ENCODE assay signal across 1 cellular context in genomic region chr6:154605207-154605877, GRCh38.
TF ChIP-seq lines count a peak whose summit lies in the region.

No MANE protein-coding gene starts in this region.

TF ChIP-seq in GM12878, 131 proteins besides CTCF, POLR2A, EP300 and RAD21 (continued from another document):
- TF ChIP-seq MLLT1 (IDR thresholded peaks at IDR 0.05) (0 out of 2 replicates have a peak, but pooled peaks have one; percentile 41), SMAD1 (IDR thresholded peaks at IDR 0.05; ENCODE audit: low read depth, partially characterized antibody) (peak; percentile 26), HDAC6 (IDR thresholded peaks at IDR 0.05; ENCODE audit: unreplicated experiment) (no peak), BCL11A (IDR thresholded peaks at IDR 0.05; ENCODE audit: low read depth, low read length) (peak; percentile 77), HDAC2 (IDR thresholded peaks at IDR 0.05) (no peak), POU2F2 (IDR thresholded peaks at IDR 0.05; ENCODE audit: borderline replicate concordance, low read depth, low read length) (peak; percentile 50; the same call in 1 of the 3 replicates), BHLHE40 (IDR thresholded peaks at IDR 0.05; ENCODE audit: borderline replicate concordance in 1 of 2, low read depth in 2 of 2, low read length in 1 of 2) (peak; percentile 30 to 65; a peak in 1 of 4 replicates), SPI1 (IDR thresholded peaks at IDR 0.05; ENCODE audit: borderline replicate concordance, insufficient read depth, low read depth, low read length) (peak; percentile 36; the same call in 1 of the 2 replicates), JUNB (IDR thresholded peaks at IDR 0.05) (peak; percentile 50), IKZF2 (IDR thresholded peaks at IDR 0.05) (peak; percentile 91 to 95), STAT3 (IDR thresholded peaks at IDR 0.05; ENCODE audit: low read depth, low read length) (0 out of 2 replicates have a peak, but pooled peaks have one; percentile 18), CREB1 (IDR thresholded peaks at IDR 0.05; ENCODE audit: low read depth) (peak; percentile 35; the same call in 1 of the 2 replicates), RELB (IDR thresholded peaks at IDR 0.05; ENCODE audit: low read depth) (peak; percentile 85), WRNIP1 (IDR thresholded peaks at IDR 0.05; ENCODE audit: borderline replicate concordance, low read depth, low read length) (no peak), BACH1 (IDR thresholded peaks at IDR 0.05; ENCODE audit: borderline replicate concordance) (peak; percentile 56; the same call in 1 of the 2 replicates), POLR2AphosphoS5 (IDR thresholded peaks at IDR 0.05; ENCODE audit: low read length) (0 out of 2 replicates have a peak, but pooled peaks have one; percentile 37), CREM (IDR thresholded peaks at IDR 0.05; ENCODE audit: low read depth) (peak; percentile 29; the same call in 1 of the 2 replicates), ZNF24 (IDR thresholded peaks at IDR 0.05) (peak; percentile 35; the same call in 1 of the 2 replicates), FOXM1 (IDR thresholded peaks at IDR 0.05; ENCODE audit: low read depth, low read length) (peak; percentile 52; the same call in 1 of the 2 replicates), NFYA (IDR thresholded peaks at IDR 0.05; ENCODE audit: borderline replicate concordance, low read depth, low read length) (no peak), TBL1XR1 (IDR thresholded peaks at IDR 0.05; ENCODE audit: low read depth, low read length) (peak; percentile 36; the same call in 1 of the 2 replicates), JUND (IDR thresholded peaks at IDR 0.05; ENCODE audit: low read depth, low read length) (no peak), TCF3 (IDR thresholded peaks at IDR 0.05; ENCODE audit: borderline replicate concordance, insufficient read depth, low read depth, low read length) (0 out of 2 replicates have a peak, but pooled peaks have one; percentile 1), CBFB (IDR thresholded peaks at IDR 0.05; ENCODE audit: low read depth) (peak; percentile 81), IKZF1 (conservative IDR thresholded peaks at IDR 0.05) (peak; percentile 71), HDGF (IDR thresholded peaks at IDR 0.05) (peak; percentile 44; the same call in 1 of the 2 replicates), ATF2 (IDR thresholded peaks at IDR 0.05; ENCODE audit: low read length) (peak; percentile 88), ZBED1 (IDR thresholded peaks at IDR 0.05; ENCODE audit: borderline replicate concordance) (no peak), CHD2 (IDR thresholded peaks at IDR 0.05; ENCODE audit: borderline replicate concordance, low read depth, low read length) (no peak; the same call in 1 of the 2 replicates), NBN (IDR thresholded peaks at IDR 0.05) (peak; percentile 90), GATAD2B (conservative IDR thresholded peaks at IDR 0.05; ENCODE audit: low read depth) (peak; percentile 40), ASH2L (IDR thresholded peaks at IDR 0.05; ENCODE audit: borderline replicate concordance, low read depth) (no peak), MEF2B (IDR thresholded peaks at IDR 0.05; ENCODE audit: partially characterized antibody, poor library complexity, severe bottlenecking) (peak; percentile 77), BRCA1 (IDR thresholded peaks at IDR 0.05; ENCODE audit: low read depth, low read length) (no peak), MXI1 (IDR thresholded peaks at IDR 0.05; ENCODE audit: low read depth, low read length) (0 out of 2 replicates have a peak, but pooled peaks have one; percentile 32), PAX5 (IDR thresholded peaks at IDR 0.05; ENCODE audit: borderline replicate concordance, low read depth, low read length) (peak; percentile 34; the same call in 1 of the 2 replicates), HSF1 (IDR thresholded peaks at IDR 0.05; ENCODE audit: low read depth, low read length) (no peak), NFIC (IDR thresholded peaks at IDR 0.05; ENCODE audit: low read depth, low read length) (peak; percentile 71), PML (IDR thresholded peaks at IDR 0.05; ENCODE audit: low read length) (0 out of 2 replicates have a peak, but pooled peaks have one; percentile 42), DPF2 (IDR thresholded peaks at IDR 0.05) (peak; percentile 58; the same call in 1 of the 2 replicates), RELA (IDR thresholded peaks at IDR 0.05; ENCODE audit: borderline replicate concordance, partially characterized antibody) (no peak), EED (IDR thresholded peaks at IDR 0.05; ENCODE audit: low read depth) (0 out of 2 replicates have a peak, but pooled peaks have one; percentile 41), NR2F1 (conservative IDR thresholded peaks at IDR 0.05) (peak; percentile 40; the same call in 1 of the 2 replicates), PAX8 (IDR thresholded peaks at IDR 0.05) (no peak), MTA2 (IDR thresholded peaks at IDR 0.05; ENCODE audit: low read depth) (peak; percentile 96)
- TF ChIP-seq, protein P1, sequence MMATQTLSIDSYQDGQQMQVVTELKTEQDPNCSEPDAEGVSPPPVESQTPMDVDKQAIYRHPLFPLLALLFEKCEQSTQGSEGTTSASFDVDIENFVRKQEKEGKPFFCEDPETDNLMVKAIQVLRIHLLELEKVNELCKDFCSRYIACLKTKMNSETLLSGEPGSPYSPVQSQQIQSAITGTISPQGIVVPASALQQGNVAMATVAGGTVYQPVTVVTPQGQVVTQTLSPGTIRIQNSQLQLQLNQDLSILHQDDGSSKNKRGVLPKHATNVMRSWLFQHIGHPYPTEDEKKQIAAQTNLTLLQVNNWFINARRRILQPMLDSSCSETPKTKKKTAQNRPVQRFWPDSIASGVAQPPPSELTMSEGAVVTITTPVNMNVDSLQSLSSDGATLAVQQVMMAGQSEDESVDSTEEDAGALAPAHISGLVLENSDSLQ (IDR thresholded peaks at IDR 0.05): peak; percentile 89
- TF ChIP-seq, protein P2, sequence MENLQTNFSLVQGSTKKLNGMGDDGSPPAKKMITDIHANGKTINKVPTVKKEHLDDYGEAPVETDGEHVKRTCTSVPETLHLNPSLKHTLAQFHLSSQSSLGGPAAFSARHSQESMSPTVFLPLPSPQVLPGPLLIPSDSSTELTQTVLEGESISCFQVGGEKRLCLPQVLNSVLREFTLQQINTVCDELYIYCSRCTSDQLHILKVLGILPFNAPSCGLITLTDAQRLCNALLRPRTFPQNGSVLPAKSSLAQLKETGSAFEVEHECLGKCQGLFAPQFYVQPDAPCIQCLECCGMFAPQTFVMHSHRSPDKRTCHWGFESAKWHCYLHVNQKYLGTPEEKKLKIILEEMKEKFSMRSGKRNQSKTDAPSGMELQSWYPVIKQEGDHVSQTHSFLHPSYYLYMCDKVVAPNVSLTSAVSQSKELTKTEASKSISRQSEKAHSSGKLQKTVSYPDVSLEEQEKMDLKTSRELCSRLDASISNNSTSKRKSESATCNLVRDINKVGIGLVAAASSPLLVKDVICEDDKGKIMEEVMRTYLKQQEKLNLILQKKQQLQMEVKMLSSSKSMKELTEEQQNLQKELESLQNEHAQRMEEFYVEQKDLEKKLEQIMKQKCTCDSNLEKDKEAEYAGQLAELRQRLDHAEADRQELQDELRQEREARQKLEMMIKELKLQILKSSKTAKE (IDR thresholded peaks at IDR 0.05; ENCODE audit: low read depth, poor library complexity, severe bottlenecking): peak; percentile 79
- TF ChIP-seq, protein P3, sequence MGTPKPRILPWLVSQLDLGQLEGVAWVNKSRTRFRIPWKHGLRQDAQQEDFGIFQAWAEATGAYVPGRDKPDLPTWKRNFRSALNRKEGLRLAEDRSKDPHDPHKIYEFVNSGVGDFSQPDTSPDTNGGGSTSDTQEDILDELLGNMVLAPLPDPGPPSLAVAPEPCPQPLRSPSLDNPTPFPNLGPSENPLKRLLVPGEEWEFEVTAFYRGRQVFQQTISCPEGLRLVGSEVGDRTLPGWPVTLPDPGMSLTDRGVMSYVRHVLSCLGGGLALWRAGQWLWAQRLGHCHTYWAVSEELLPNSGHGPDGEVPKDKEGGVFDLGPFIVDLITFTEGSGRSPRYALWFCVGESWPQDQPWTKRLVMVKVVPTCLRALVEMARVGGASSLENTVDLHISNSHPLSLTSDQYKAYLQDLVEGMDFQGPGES (IDR thresholded peaks at IDR 0.05): no peak
- TF ChIP-seq, protein P4, sequence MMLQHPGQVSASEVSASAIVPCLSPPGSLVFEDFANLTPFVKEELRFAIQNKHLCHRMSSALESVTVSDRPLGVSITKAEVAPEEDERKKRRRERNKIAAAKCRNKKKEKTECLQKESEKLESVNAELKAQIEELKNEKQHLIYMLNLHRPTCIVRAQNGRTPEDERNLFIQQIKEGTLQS (IDR thresholded peaks at IDR 0.05; ENCODE audit: borderline replicate concordance, extremely low read depth, low read depth, low read length): no peak
TF ChIP-seq in GM12878: peak in this region for 42.
